Comparison of ENCODE assay signal across 1 cellular context in genomic region chr5:220008-220407, GRCh38.
TF ChIP-seq lines count a peak whose summit lies in the region.

No MANE protein-coding gene starts in this region.

TF ChIP-seq in HepG2, 621 proteins besides CTCF, POLR2A, EP300 and RAD21:
- TF ChIP-seq ZFP1 (CRISPR knock-in tag; IDR thresholded peaks at IDR 0.05) (no peak), ZGPAT (CRISPR knock-in tag; IDR thresholded peaks at IDR 0.05) (no peak), ZNF18 (CRISPR knock-in tag; IDR thresholded peaks at IDR 0.05; ENCODE audit: insufficient replicate concordance) (no peak)
